16 cellular contexts compared by ENCODE assay signal in the genomic region with DNA sequence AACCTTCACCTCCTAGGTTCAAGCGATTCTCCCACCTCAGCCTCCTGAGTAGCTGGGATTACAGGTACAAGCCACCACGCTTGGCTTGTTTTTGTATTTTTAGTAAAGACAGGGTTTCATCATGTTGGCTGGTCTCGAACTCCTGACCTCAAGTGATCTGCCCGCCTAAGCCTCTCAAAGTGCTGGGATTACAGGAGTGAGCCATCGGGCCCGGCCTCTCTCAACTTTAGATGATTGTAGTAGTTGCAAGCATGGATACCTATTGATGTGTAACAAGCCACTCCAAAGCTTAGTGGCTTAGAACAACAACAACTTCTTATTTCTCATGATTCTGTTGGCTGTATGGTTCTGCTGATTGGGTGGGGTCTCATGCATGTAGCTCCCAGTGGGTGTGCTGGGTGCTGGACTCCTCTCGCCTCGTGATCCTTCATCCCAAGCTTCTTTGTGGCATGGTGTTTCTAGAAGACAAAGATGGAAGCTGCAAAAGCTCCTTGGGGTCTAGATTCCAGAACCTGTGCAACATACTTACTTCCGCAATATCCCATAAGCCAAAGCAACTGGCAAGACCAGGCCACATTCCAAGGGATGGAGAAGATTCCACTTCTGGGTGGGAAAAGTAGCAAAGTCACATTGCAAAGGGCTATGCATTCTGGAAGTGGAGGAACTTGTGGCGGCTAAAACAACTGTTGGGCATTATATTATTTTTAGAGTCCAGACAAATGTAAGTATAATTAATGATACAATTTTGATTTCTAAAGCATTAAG. TPM values are rescaled to one million over a fixed set of nuclear protein-coding genes. Genes with fewer than 3 reads are reported as not detected.
DNase-seq lines count a peak whose midpoint lies in the region; ATAC-seq and TF ChIP-seq lines count a peak whose summit lies in the region.
"Had no signal": no experiment of that assay in that cellular context is flagged by ENCODE, and none has a peak within 500 bp of the region (broad histone marks: within the 10 kb centered on the region; RNA-seq: fewer than 3 reads in every experiment).

No MANE protein-coding gene starts in this region.

- no peaks in the 10 kb centered on the region for H3K27me3 Mint-ChIP-seq in WTC11 (ENCODE audit: low read depth)
- H3K27me3 Mint-ChIP-seq in nephron (ENCODE audit: low read depth) = no peaks in the 10 kb centered on the region
- H3K27me3 Mint-ChIP-seq in type B pancreatic cell = no peaks in the 10 kb centered on the region
- peaks cover 11% of the 10 kb centered on the region for H3K27me3 Mint-ChIP-seq in activated T-cell treated with anti-CD3 and anti-CD28 coated beads, Interleukin-2, amount 50 U/mL, for 72 hours (ENCODE audit: low read depth)

- H3K4me3 Mint-ChIP-seq in WTC11 (no peak overlapping the region), nephron (no peak overlapping the region), type B pancreatic cell (no peak overlapping the region)
- H3K4me3 Mint-ChIP-seq in activated T-cell treated with anti-CD3 and anti-CD28 coated beads, Interleukin-2, amount 50 U/mL, for 72 hours = no peak overlapping the region
- H3K4me3 Mint-ChIP-seq: CD4-positive, CD25-positive, alpha-beta regulatory T cell; HFFc6 had no signal

- no peak for ATAC-seq in WTC11
- no peak for ATAC-seq in activated T-cell treated with anti-CD3 and anti-CD28 coated beads, Interleukin-2, amount 50 U/mL, for 72 hours (replicated peaks in 1 of 2)
- ATAC-seq: GM12878 had no signal

- H3K9me3 Mint-ChIP-seq in WTC11 = no peaks in the 10 kb centered on the region
- H3K9me3 Mint-ChIP-seq in nephron = no peaks in the 10 kb centered on the region
- H3K9me3 Mint-ChIP-seq in type B pancreatic cell = no peaks in the 10 kb centered on the region
- no peaks in the 10 kb centered on the region for H3K9me3 Mint-ChIP-seq in activated T-cell treated with anti-CD3 and anti-CD28 coated beads, Interleukin-2, amount 50 U/mL, for 72 hours
- H3K9me3 Mint-ChIP-seq: CD4-positive, CD25-positive, alpha-beta regulatory T cell; HFFc6 had no signal

- DNase-seq in Caki2 (ENCODE audit: low read depth) = peak; percentile 28
- DNase-seq in WTC11 (ENCODE audit: low spot score) = no peak
- no peak for DNase-seq in type B pancreatic cell (ENCODE audit: extremely low spot score, unreplicated experiment)
- DNase-seq in HT-29 (ENCODE audit: low spot score) = no peak
- DNase-seq in activated T-cell treated with anti-CD3 and anti-CD28 coated beads, Interleukin-2, amount 50 U/mL, for 72 hours = no peak
- no peak for DNase-seq in MV-4-11 (lab: John Stamatoyannopoulos, UW)
- DNase-seq: 8988T; ACHN; Calu3; CD4-positive, CD25-positive, alpha-beta regulatory T cell; DMS 273 treated with DMSO at 0.1 percent for 48 hours; HCEC 1CT; HFFc6; IMR-90 had no signal

- TF ChIP-seq CTCF in WTC11 (IDR thresholded peaks at IDR 0.05) (no peak), nephron (IDR thresholded peaks at IDR 0.05; ENCODE audit: unreplicated experiment in 3 of 3) (no peak), type B pancreatic cell (conservative IDR thresholded peaks at IDR 0.05) (no peak)

- in situ Hi-C loops in Caki2 (cut with HindIII; ENCODE audit: low pct_unique_long_range_greater_than_20kb, low sequenced_read_pairs) = no loop called here

- peak overlapping the region; percentile 60; the same call in 1 of the 2 replicates for H3K27ac Mint-ChIP-seq in WTC11
- peak overlapping the region; percentile 81 to 95 (median 88) for H3K27ac Mint-ChIP-seq in nephron
- H3K27ac Mint-ChIP-seq in type B pancreatic cell = peak overlapping the region; percentile 50
- H3K27ac Mint-ChIP-seq in activated T-cell treated with anti-CD3 and anti-CD28 coated beads, Interleukin-2, amount 50 U/mL, for 72 hours = no peak overlapping the region
- H3K27ac Mint-ChIP-seq: HFFc6 had no signal

- CTCF ChIA-PET in WTC11 (lab: Charles Lee) = no interaction called here

- no peaks in the 10 kb centered on the region for H3K36me3 Mint-ChIP-seq in WTC11
- peaks cover 4% of the 10 kb centered on the region for H3K36me3 Mint-ChIP-seq in nephron (ENCODE audit: low read depth)
- no peaks in the 10 kb centered on the region for H3K36me3 Mint-ChIP-seq in type B pancreatic cell
- no peaks in the 10 kb centered on the region for H3K36me3 Mint-ChIP-seq in activated T-cell treated with anti-CD3 and anti-CD28 coated beads, Interleukin-2, amount 50 U/mL, for 72 hours (ENCODE audit: insufficient read depth in 2 of 2)
- H3K36me3 Mint-ChIP-seq: CD4-positive, CD25-positive, alpha-beta regulatory T cell had no signal

- H3K4me1 Mint-ChIP-seq in WTC11 = peaks cover 25% of the 10 kb centered on the region
- H3K4me1 Mint-ChIP-seq in nephron = peaks cover 42% of the 10 kb centered on the region
- H3K4me1 Mint-ChIP-seq in type B pancreatic cell (ENCODE audit: unreplicated experiment) = peaks cover 10% of the 10 kb centered on the region
- H3K4me1 Mint-ChIP-seq in activated T-cell treated with anti-CD3 and anti-CD28 coated beads, Interleukin-2, amount 50 U/mL, for 72 hours (ENCODE audit: low read depth) = no peaks in the 10 kb centered on the region
- H3K4me1 Mint-ChIP-seq: CD4-positive, CD25-positive, alpha-beta regulatory T cell had no signal

- POLR2A ChIA-PET in WTC11 (lab: Charles Lee) = no interaction called here

TF ChIP-seq in WTC11, 78 proteins besides CTCF, POLR2A, EP300 and RAD21:
- no peak for TF ChIP-seq OVOL2 (CRISPR knock-in tag; IDR thresholded peaks at IDR 0.05; ENCODE audit: borderline replicate concordance)
- TF ChIP-seq ZNF138 (CRISPR knock-in tag; conservative IDR thresholded peaks at IDR 0.05) = no peak
- TF ChIP-seq, protein P1, sequence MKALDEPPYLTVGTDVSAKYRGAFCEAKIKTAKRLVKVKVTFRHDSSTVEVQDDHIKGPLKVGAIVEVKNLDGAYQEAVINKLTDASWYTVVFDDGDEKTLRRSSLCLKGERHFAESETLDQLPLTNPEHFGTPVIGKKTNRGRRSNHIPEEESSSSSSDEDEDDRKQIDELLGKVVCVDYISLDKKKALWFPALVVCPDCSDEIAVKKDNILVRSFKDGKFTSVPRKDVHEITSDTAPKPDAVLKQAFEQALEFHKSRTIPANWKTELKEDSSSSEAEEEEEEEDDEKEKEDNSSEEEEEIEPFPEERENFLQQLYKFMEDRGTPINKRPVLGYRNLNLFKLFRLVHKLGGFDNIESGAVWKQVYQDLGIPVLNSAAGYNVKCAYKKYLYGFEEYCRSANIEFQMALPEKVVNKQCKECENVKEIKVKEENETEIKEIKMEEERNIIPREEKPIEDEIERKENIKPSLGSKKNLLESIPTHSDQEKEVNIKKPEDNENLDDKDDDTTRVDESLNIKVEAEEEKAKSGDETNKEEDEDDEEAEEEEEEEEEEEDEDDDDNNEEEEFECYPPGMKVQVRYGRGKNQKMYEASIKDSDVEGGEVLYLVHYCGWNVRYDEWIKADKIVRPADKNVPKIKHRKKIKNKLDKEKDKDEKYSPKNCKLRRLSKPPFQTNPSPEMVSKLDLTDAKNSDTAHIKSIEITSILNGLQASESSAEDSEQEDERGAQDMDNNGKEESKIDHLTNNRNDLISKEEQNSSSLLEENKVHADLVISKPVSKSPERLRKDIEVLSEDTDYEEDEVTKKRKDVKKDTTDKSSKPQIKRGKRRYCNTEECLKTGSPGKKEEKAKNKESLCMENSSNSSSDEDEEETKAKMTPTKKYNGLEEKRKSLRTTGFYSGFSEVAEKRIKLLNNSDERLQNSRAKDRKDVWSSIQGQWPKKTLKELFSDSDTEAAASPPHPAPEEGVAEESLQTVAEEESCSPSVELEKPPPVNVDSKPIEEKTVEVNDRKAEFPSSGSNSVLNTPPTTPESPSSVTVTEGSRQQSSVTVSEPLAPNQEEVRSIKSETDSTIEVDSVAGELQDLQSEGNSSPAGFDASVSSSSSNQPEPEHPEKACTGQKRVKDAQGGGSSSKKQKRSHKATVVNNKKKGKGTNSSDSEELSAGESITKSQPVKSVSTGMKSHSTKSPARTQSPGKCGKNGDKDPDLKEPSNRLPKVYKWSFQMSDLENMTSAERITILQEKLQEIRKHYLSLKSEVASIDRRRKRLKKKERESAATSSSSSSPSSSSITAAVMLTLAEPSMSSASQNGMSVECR (CRISPR knock-in tag; IDR thresholded peaks at IDR 0.05; ENCODE audit: borderline replicate concordance) = no peak
- no peak for TF ChIP-seq ELF4 (CRISPR knock-in tag; IDR thresholded peaks at IDR 0.05; ENCODE audit: low read depth)
- no peak for TF ChIP-seq MYBL2 (CRISPR knock-in tag; IDR thresholded peaks at IDR 0.05)
- TF ChIP-seq, protein P2, sequence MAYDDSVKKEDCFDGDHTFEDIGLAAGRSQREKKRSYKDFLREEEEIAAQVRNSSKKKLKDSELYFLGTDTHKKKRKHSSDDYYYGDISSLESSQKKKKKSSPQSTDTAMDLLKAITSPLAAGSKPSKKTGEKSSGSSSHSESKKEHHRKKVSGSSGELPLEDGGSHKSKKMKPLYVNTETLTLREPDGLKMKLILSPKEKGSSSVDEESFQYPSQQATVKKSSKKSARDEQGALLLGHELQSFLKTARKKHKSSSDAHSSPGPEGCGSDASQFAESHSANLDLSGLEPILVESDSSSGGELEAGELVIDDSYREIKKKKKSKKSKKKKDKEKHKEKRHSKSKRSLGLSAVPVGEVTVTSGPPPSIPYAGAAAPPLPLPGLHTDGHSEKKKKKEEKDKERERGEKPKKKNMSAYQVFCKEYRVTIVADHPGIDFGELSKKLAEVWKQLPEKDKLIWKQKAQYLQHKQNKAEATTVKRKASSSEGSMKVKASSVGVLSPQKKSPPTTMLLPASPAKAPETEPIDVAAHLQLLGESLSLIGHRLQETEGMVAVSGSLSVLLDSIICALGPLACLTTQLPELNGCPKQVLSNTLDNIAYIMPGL (CRISPR knock-in tag; IDR thresholded peaks at IDR 0.05) = no peak

RNA-seq across cellular contexts. Expression of a gene that starts 37.9 kb away (rescaled TPM):
- total RNA-seq in Caki2 (2014; rRNA removed; shearing (Covaris generic); ENCODE audit: low replicate concordance) = 5.0 and 9.0 TPM in 2 replicates
- 9.4 to 12.9 TPM (median 11.8 TPM) in 3 replicates for total RNA-seq in WTC11 (2021)
- 9.6 and 24.3 TPM in 2 replicates for total RNA-seq in type B pancreatic cell (ENCODE audit: low replicate concordance)
- total RNA-seq in HT-29 (2014; rRNA removed; shearing (Covaris generic)) = not detected in 2 replicates
- total RNA-seq in activated T-cell treated with anti-CD3 and anti-CD28 coated beads, Interleukin-2, amount 50 U/mL, for 72 hours = under 1 TPM; 0.23 to 0.41 TPM

RNA-seq across cellular contexts. Expression of a gene that starts 46.4 kb away (rescaled TPM):
- 18.9 and 30.5 TPM in 2 replicates for total RNA-seq in Caki2 (2014; rRNA removed; shearing (Covaris generic); ENCODE audit: low replicate concordance)
- total RNA-seq in WTC11 (2021) (52.7 to 60.3 TPM (median 60.1 TPM) in 3 replicates), type B pancreatic cell (ENCODE audit: low replicate concordance) (45.8 and 46.8 TPM in 2 replicates)
- total RNA-seq in HT-29 (2014; rRNA removed; shearing (Covaris generic)) = 31.7 and 47.6 TPM in 2 replicates
- total RNA-seq in activated T-cell treated with anti-CD3 and anti-CD28 coated beads, Interleukin-2, amount 50 U/mL, for 72 hours = 10 to 100 TPM; 45.4 to 46.0 TPM
